Comparison of ENCODE assay signal across 18 cellular contexts in genomic region chr7:130223646-130224045, GRCh38. TPM values are rescaled to one million over a fixed set of nuclear protein-coding genes. Genes with fewer than 3 reads are reported as not detected.
DNase-seq lines count a peak whose midpoint lies in the region; ATAC-seq, FAIRE-seq and TF ChIP-seq lines count a peak whose summit lies in the region.
"Had no signal": no experiment of that assay in that cellular context is flagged by ENCODE, and none has a peak within 500 bp of the region (broad histone marks: within the 10 kb centered on the region; RNA-seq: fewer than 3 reads in every experiment).

No MANE protein-coding gene starts in this region.

- H3K9me3 Mint-ChIP-seq in naive B cell = no peaks in the 10 kb centered on the region
- peaks cover 0 to 4% of the 10 kb centered on the region in 2 donors for H3K9me3 Mint-ChIP-seq in stimulated activated naive B cell treated with anti-CD40 and anti-IgM and Interleukin-4, amounts not matched to agents 10 μg/mL and 1 μg/mL and 100 μg/mL, for 72 hours
- H3K9me3 Mint-ChIP-seq: CD4-positive, alpha-beta T cell had no signal

- H3K27ac Mint-ChIP-seq in naive B cell = peak overlapping the region in 1 of 6 donors; percentile 26
- H3K27ac Mint-ChIP-seq in stimulated activated naive B cell treated with anti-CD40 and anti-IgM and Interleukin-4, amounts not matched to agents 10 μg/mL and 1 μg/mL and 100 μg/mL, for 72 hours = no peak overlapping the region
- H3K27ac Mint-ChIP-seq: CD4-positive, alpha-beta T cell had no signal

- no peak overlapping the region for H3K27ac ChIP-seq in dorsolateral prefrontal cortex
- H3K27ac ChIP-seq: GM23248 had no signal

- ATAC-seq in naive B cell (ENCODE audit: low read depth in 2 of 2) (peak; percentile 28 to 30), HG03571 (IDR thresholded peaks at IDR 0.05; ENCODE audit: unreplicated experiment) (no peak)
- ATAC-seq in stimulated activated naive B cell treated with anti-CD40 and anti-IgM and Interleukin-4, amounts not matched to agents 10 μg/mL and 1 μg/mL and 100 μg/mL, for 72 hours (replicated peaks) = peak; percentile 44 to 59
- ATAC-seq: HepG2 had no signal

- FAIRE-seq in GM12891 (lab: Jason Lieb, UNC) = peak; percentile 5
- FAIRE-seq: G401.6, HepG2, HTR-8/SVneo had no signal

- no peak for TF ChIP-seq POLR2A in GM12891 (IDR thresholded peaks at IDR 0.05; ENCODE audit: low read depth, low read length)

- H3K4me3 Mint-ChIP-seq in naive B cell = no peak overlapping the region
- H3K4me3 Mint-ChIP-seq in stimulated activated naive B cell treated with anti-CD40 and anti-IgM and Interleukin-4, amounts not matched to agents 10 μg/mL and 1 μg/mL and 100 μg/mL, for 72 hours = no peak overlapping the region
- H3K4me3 Mint-ChIP-seq: CD4-positive, alpha-beta T cell had no signal

- intact Hi-C loops in dorsolateral prefrontal cortex (cut with DNase I) = no loop called here

- peaks cover 0 to 6% (median 0%) of the 10 kb centered on the region in 3 donors for H3K4me1 Mint-ChIP-seq in naive B cell
- H3K4me1 Mint-ChIP-seq in stimulated activated naive B cell treated with anti-CD40 and anti-IgM and Interleukin-4, amounts not matched to agents 10 μg/mL and 1 μg/mL and 100 μg/mL, for 72 hours = peaks cover 0 to 11% of the 10 kb centered on the region in 2 donors

- H3K36me3 Mint-ChIP-seq in naive B cell = no peaks in the 10 kb centered on the region
- peaks cover 0 to 2% of the 10 kb centered on the region in 2 donors for H3K36me3 Mint-ChIP-seq in stimulated activated naive B cell treated with anti-CD40 and anti-IgM and Interleukin-4, amounts not matched to agents 10 μg/mL and 1 μg/mL and 100 μg/mL, for 72 hours

- H3K27me3 Mint-ChIP-seq in naive B cell = peaks cover 0 to 19% (median 19%) of the 10 kb centered on the region in 3 donors
- H3K27me3 Mint-ChIP-seq in stimulated activated naive B cell treated with anti-CD40 and anti-IgM and Interleukin-4, amounts not matched to agents 10 μg/mL and 1 μg/mL and 100 μg/mL, for 72 hours = peaks cover 0 to 15% of the 10 kb centered on the region in 2 donors
- H3K27me3 Mint-ChIP-seq: CD4-positive, alpha-beta T cell had no signal

- H3K4me3 ChIP-seq in dorsolateral prefrontal cortex = no peak overlapping the region
- H3K4me3 ChIP-seq: GM23248 had no signal

- DNase-seq in GM12891 (ENCODE audit: insufficient read length, low spot score) = no peak
- peak; percentile 78 for DNase-seq in RPMI8226
- no peak for DNase-seq in naive B cell
- no peak for DNase-seq in stimulated activated naive B cell treated with anti-CD40 and anti-IgM and Interleukin-4, amounts not matched to agents 10 μg/mL and 1 μg/mL and 100 μg/mL, for 72 hours
- DNase-seq in dorsolateral prefrontal cortex = no peak
- DNase-seq in HuH-7.5 (ENCODE audit: low spot score) = no peak
- DNase-seq: ACHN; C1 segment of cervical spinal cord; CD4-positive, alpha-beta T cell; DMS79; EL; GM23248; H9 had no signal

- H3K27me3 ChIP-seq in dorsolateral prefrontal cortex = no peaks in the 10 kb centered on the region

- no peak for TF ChIP-seq CTCF in dorsolateral prefrontal cortex (IDR thresholded peaks at IDR 0.05 in 54 of 56, conservative IDR thresholded peaks at IDR 0.05 in 2 of 56; ENCODE audit: low read depth in 1 of 56, partially characterized antibody in 56 of 56)

TF ChIP-seq in GM12891, 5 proteins besides CTCF, POLR2A, EP300 and RAD21:
- TF ChIP-seq PAX5 (IDR thresholded peaks at IDR 0.05; ENCODE audit: insufficient read depth, low read length, severe bottlenecking) = no peak
- no peak for TF ChIP-seq SPI1 (IDR thresholded peaks at IDR 0.05; ENCODE audit: low read depth, low read length)
- TF ChIP-seq TAF1 (IDR thresholded peaks at IDR 0.05; ENCODE audit: low read depth, low read length) = no peak
- TF ChIP-seq POU2F2 (IDR thresholded peaks at IDR 0.05; ENCODE audit: low read depth, low read length) = no peak
- no peak for TF ChIP-seq POLR2AphosphoS5 (IDR thresholded peaks at IDR 0.05; ENCODE audit: low read depth, low read length)

RNA-seq across cellular contexts. Expression of gene SSMEM1, which starts 16.0 kb away (rescaled TPM):
- polyA plus RNA-seq in GM12891 (2012; ENCODE audit: low read depth, missing spikeins) = not detected
- polyA plus RNA-seq in naive B cell (ENCODE audit: low read depth in 6 of 6) = not detected
- total RNA-seq in dorsolateral prefrontal cortex = under 1 TPM in 1 of 120 experiments, not detected in 119; 0.50 TPM
- total RNA-seq: A172; CD4-positive, alpha-beta T cell; GM23248; H9; HepG2 had no signal
- polyA plus RNA-seq: GM23248, HepG2 had no signal

RNA-seq across cellular contexts. Expression of gene TMEM209, which starts 18.4 kb away (rescaled TPM):
- 11.1 TPM for polyA plus RNA-seq in GM12891 (2012; ENCODE audit: low read depth, missing spikeins)
- 10 to 100 TPM; 37.3 to 48.3 (median 44.5) TPM for polyA plus RNA-seq in naive B cell (ENCODE audit: low read depth in 6 of 6)
- 10 to 100 TPM in 119 of 120 experiments, 1 to 10 TPM in 1; 9.8 to 28.0 (median 15.9) TPM for total RNA-seq in dorsolateral prefrontal cortex

RNA-seq across cellular contexts. Expression of gene CPA2, which starts 43.0 kb away (rescaled TPM):
- 2.7 TPM for polyA plus RNA-seq in GM12891 (2012; ENCODE audit: low read depth, missing spikeins)
- not detected for polyA plus RNA-seq in naive B cell (ENCODE audit: low read depth in 6 of 6)
- 1 to 10 TPM in 21 of 120 experiments, under 1 TPM in 40, not detected in 59; 0.29 to 4.3 (median 0.88) TPM for total RNA-seq in dorsolateral prefrontal cortex
- total RNA-seq: A172; CD4-positive, alpha-beta T cell; GM23248; H9; HepG2 had no signal
- polyA plus RNA-seq: GM23248, HepG2 had no signal
